8 cellular contexts compared by ENCODE assay signal in the genomic region with DNA sequence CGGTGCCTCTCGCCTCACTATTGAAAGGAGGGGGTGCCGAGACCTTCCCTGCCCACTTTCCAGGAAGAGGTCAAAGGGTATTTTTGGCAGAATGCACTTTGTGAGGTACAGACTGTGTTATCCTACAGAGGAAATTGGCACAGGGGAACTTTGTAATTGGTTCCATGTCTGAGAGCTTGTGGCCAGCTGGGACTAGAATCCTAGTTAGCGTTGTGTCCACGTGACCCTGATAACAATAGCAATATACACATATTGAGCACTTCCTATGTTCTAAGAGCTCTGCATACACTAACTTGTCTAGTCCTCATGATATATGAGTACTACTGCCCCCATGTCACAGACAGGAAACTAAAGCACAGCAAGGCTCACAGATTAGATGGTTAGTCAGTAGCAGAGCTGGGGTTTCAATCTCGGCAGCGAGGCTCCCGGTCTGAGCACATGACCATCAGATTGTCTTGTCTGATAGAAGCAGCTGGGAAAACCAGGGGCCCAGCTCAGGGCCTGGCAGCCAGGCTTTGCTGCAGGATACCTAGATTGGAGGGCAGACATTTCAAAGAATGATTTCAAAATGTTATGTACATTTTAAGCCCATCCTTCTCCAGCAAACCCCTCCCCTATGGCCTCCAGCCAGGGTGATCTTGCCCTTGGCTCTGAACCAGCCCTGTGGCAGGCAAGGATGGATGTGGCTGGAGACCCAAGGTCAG. TPM values are rescaled to one million over a fixed set of nuclear protein-coding genes. Genes with fewer than 3 reads are reported as not detected.
A peak's percentile ranks its signal among the peaks of the same experiment; 100 is the strongest.
DNase-seq lines count a peak whose midpoint lies in the region; ATAC-seq and TF ChIP-seq lines count a peak whose summit lies in the region.

No MANE protein-coding gene starts in this region.

- CTCF ChIA-PET in activated CD4-positive, alpha-beta memory T cell treated with anti-CD3 and anti-CD28 coated beads for 36 hours (lab: Charles Lee): interaction anchor here (0.6 to 3.6 kb wide), 16 partner anchors 8 to 310 kb away, joined by 3 to 36 read pairs (median 4); partner anchors contain the start of genes BRPF3 and MAPK14

- H3K27me3 ChIP-seq in cardiac muscle cell (peaks cover 26% of the 10 kb centered on the region), fibroblast of lung (ENCODE audit: control insufficient read depth, insufficient read depth, low read length) (no peaks in the 10 kb centered on the region)

- peaks cover 23% of the 10 kb centered on the region for H3K4me1 ChIP-seq in cardiac muscle cell (ENCODE audit: low read depth)
- peaks cover 29% of the 10 kb centered on the region for H3K4me1 ChIP-seq in fibroblast of lung (ENCODE audit: control insufficient read depth, extremely low read depth, insufficient read depth, low read length)

- H3K9me3 ChIP-seq in cardiac muscle cell (ENCODE audit: low read depth) (no peaks in the 10 kb centered on the region), fibroblast of lung (ENCODE audit: control insufficient read depth, insufficient read depth, low read depth, low read length) (no peaks in the 10 kb centered on the region)

- no peak overlapping the region for H3K4me3 ChIP-seq in cardiac muscle cell
- peak overlapping the region in 1 of 4 experiments; percentile 5 for H3K4me3 ChIP-seq in fibroblast of lung (replicated peaks in 1 of 4; ENCODE audit: control extremely low read depth in 1 of 4, insufficient read depth in 1 of 4, low read depth in 3 of 4, low read length in 4 of 4)

- peak overlapping the region; percentile 3 for H3K27ac ChIP-seq in cardiac muscle cell
- H3K27ac ChIP-seq in fibroblast of lung (ENCODE audit: insufficient read depth, low read length): peak overlapping the region; percentile 49

- peak overlapping the region; percentile 83 for H3K4me3 Mint-ChIP-seq in activated CD4-positive, alpha-beta memory T cell treated with anti-CD3 and anti-CD28 coated beads for 36 hours
- H3K4me3 Mint-ChIP-seq in osteocyte (ENCODE audit: unreplicated experiment): peak overlapping the region; percentile 6

- peak overlapping the region; percentile 94 for H3K27ac Mint-ChIP-seq in activated CD4-positive, alpha-beta memory T cell treated with anti-CD3 and anti-CD28 coated beads for 36 hours
- no peak overlapping the region for H3K27ac Mint-ChIP-seq in osteocyte (ENCODE audit: unreplicated experiment)

- peak overlapping the region; percentile 66 for H3K4me2 ChIP-seq in fibroblast of lung (ENCODE audit: extremely low read depth, insufficient read depth, low read length)

- peaks cover 23% of the 10 kb centered on the region for H3K36me3 Mint-ChIP-seq in activated CD4-positive, alpha-beta memory T cell treated with anti-CD3 and anti-CD28 coated beads for 36 hours
- no peaks in the 10 kb centered on the region for H3K36me3 Mint-ChIP-seq in osteocyte (ENCODE audit: unreplicated experiment)

- H4K20me1 ChIP-seq in fibroblast of lung (ENCODE audit: control insufficient read depth, extremely low read depth, insufficient read depth, low read length): no peaks in the 10 kb centered on the region

- H3K4me1 Mint-ChIP-seq in activated CD4-positive, alpha-beta memory T cell treated with anti-CD3 and anti-CD28 coated beads for 36 hours (ENCODE audit: low read depth): peaks cover 43% of the 10 kb centered on the region
- peaks cover 21% of the 10 kb centered on the region for H3K4me1 Mint-ChIP-seq in osteocyte (ENCODE audit: unreplicated experiment)

- H2AFZ ChIP-seq in fibroblast of lung (ENCODE audit: low read length): peak overlapping the region; percentile 25

- peak; percentile 31 to 79 for DNase-seq in cardiac muscle cell (ENCODE audit: low read depth in 1 of 2, low spot score in 1 of 2)
- DNase-seq in Right ventricle myocardium inferior (ENCODE audit: missing footprints): no peak
- peak; percentile 90 for DNase-seq in NCI-H2029 (lab: John Stamatoyannopoulos, UW)
- DNase-seq in activated CD4-positive, alpha-beta memory T cell treated with anti-CD3 and anti-CD28 coated beads for 36 hours: peak; percentile 84
- DNase-seq in fibroblast of lung (ENCODE audit: low read depth in 2 of 2): peak; percentile 48 to 86
- DNase-seq in osteocyte (ENCODE audit: extremely low spot score, unreplicated experiment): no peak
- no peak for DNase-seq in inferior parietal cortex (ENCODE audit: extremely low spot score)

- no peak for TF ChIP-seq CTCF in cardiac muscle cell (IDR thresholded peaks at IDR 0.05; ENCODE audit: low read depth, low read length)
- no peak for TF ChIP-seq CTCF in fibroblast of lung (conservative IDR thresholded peaks at IDR 0.05 in 1 of 2, IDR thresholded peaks at IDR 0.05 in 1 of 2; ENCODE audit: low read depth in 1 of 2, low read length in 2 of 2)
- no peak for TF ChIP-seq CTCF in osteocyte (IDR thresholded peaks at IDR 0.05)

- H3K27me3 Mint-ChIP-seq in activated CD4-positive, alpha-beta memory T cell treated with anti-CD3 and anti-CD28 coated beads for 36 hours: no peaks in the 10 kb centered on the region
- no peaks in the 10 kb centered on the region for H3K27me3 Mint-ChIP-seq in osteocyte (ENCODE audit: unreplicated experiment)

- H3K9me3 Mint-ChIP-seq in activated CD4-positive, alpha-beta memory T cell treated with anti-CD3 and anti-CD28 coated beads for 36 hours: no peaks in the 10 kb centered on the region
- H3K9me3 Mint-ChIP-seq in osteocyte (ENCODE audit: unreplicated experiment): no peaks in the 10 kb centered on the region

- ATAC-seq in Right ventricle myocardium inferior (no peak), HG02943 (IDR thresholded peaks at IDR 0.05; ENCODE audit: low read depth, unreplicated experiment) (peak; percentile 88)

- H3K79me2 ChIP-seq in fibroblast of lung (ENCODE audit: control insufficient read depth, insufficient read depth, low read length): no peaks in the 10 kb centered on the region

- H3K36me3 ChIP-seq in cardiac muscle cell: no peaks in the 10 kb centered on the region
- no peaks in the 10 kb centered on the region for H3K36me3 ChIP-seq in fibroblast of lung (ENCODE audit: control insufficient read depth, insufficient read depth, low read length)

- H3K9ac ChIP-seq in fibroblast of lung (ENCODE audit: insufficient read depth, low read length): no peak overlapping the region

- POLR2A ChIA-PET in activated CD4-positive, alpha-beta memory T cell treated with anti-CD3 and anti-CD28 coated beads for 36 hours (lab: Charles Lee): interaction anchor here (0.8 to 4.4 kb wide), 11 partner anchors 8 to 103 kb away, joined by 3 to 71 read pairs (median 5); partner anchors contain the start of genes BRPF3 and MAPK14

- intact Hi-C loops in Right ventricle myocardium inferior (cut with DNase I): no loop called here
- intact Hi-C loops in activated CD4-positive, alpha-beta memory T cell treated with anti-CD3 and anti-CD28 coated beads for 36 hours (cut with micrococcal nuclease): loop anchor here (1.0 to 5.0 kb wide), 5 partner anchors 11 to 551 kb away; partner anchors contain the start of gene MAPK14

RNA-seq across cellular contexts. Expression of gene MAPK13, which starts 1.4 kb away (rescaled TPM):
- total RNA-seq in cardiac muscle cell (1.7 and 2.3 TPM in 2 replicates), Right ventricle myocardium inferior (0.70 TPM), fibroblast of lung (5.4 and 7.6 TPM in 2 replicates), osteocyte (1.5 and 1.6 TPM in 2 replicates)
- polyA plus RNA-seq in cardiac muscle cell (1.1 and 3.8 TPM in 2 replicates), fibroblast of lung (3.0 and 6.8 TPM in 2 replicates)
- total RNA-seq in activated CD4-positive, alpha-beta memory T cell treated with anti-CD3 and anti-CD28 coated beads for 36 hours: 10 to 100 TPM; 61.0 to 65.0 TPM
- polyA plus RNA-seq in fibroblast of lung (2012): 2.9 and 8.3 TPM in 2 replicates
- polyA minus RNA-seq in fibroblast of lung (ENCODE audit: low replicate concordance): 4.1 and 21.0 TPM in 2 replicates

Comparison
In these comparisons a context has a peak if more than half of its experiments do, and no peak if none do; other contexts are left out.
1. DNase-seq: peak in cardiac muscle cell (2 of 2), NCI-H2029 (single experiment), activated CD4-positive, alpha-beta memory T cell treated with anti-CD3 and anti-CD28 coated beads for 36 hours (single experiment) and fibroblast of lung (2 of 2); none in Right ventricle myocardium inferior (single experiment), osteocyte (single experiment) and inferior parietal cortex (single experiment).